Comparison of ENCODE assay signal across 1 cellular context in genomic region chr14:74476107-74476506, GRCh38.
TF ChIP-seq lines count a peak whose summit lies in the region.

No MANE protein-coding gene starts in this region.

TF ChIP-seq in SK-N-SH treated with all-trans-retinoic acid at 6 μM for 48 hours, 23 proteins besides CTCF, POLR2A, EP300 and RAD21 (continued from another document):
- no peak for TF ChIP-seq CREB5 (CRISPR knock-in tag; IDR thresholded peaks at IDR 0.05; ENCODE audit: low read depth)
TF ChIP-seq in SK-N-SH treated with all-trans-retinoic acid at 6 μM for 48 hours: peak in this region for 0.
